ENCODE assay signal across 24 cellular contexts in genomic region chr1:203678943-203679661, GRCh38. TPM values are rescaled to one million over a fixed set of nuclear protein-coding genes. Genes with fewer than 3 reads are reported as not detected.
DNase-seq lines count a peak whose midpoint lies in the region; ATAC-seq, FAIRE-seq and TF ChIP-seq lines count a peak whose summit lies in the region.
"Had no signal": no experiment of that assay in that cellular context is flagged by ENCODE, and none has a peak within 500 bp of the region (broad histone marks: within the 10 kb centered on the region; RNA-seq: fewer than 3 reads in every experiment).

No MANE protein-coding gene starts in this region.

- H3K4me1 ChIP-seq in gastroesophageal sphincter, result peaks cover 4 to 97% (median 40%) of the 10 kb centered on the region in 3 donors
- H3K4me1 ChIP-seq in stomach smooth muscle (ENCODE audit: control insufficient read depth, insufficient read depth, low read length), result peaks cover 72% of the 10 kb centered on the region

- WGBS in gastroesophageal sphincter (ENCODE audit: low coverage in 1 of 2), 2 donors, result 54 to 76% methylated on average over 2 to 11 of the region's 11 CpGs

- H3K27ac Mint-ChIP-seq in T-helper 17 cell, result peak overlapping the region; percentile 99
- H3K27ac Mint-ChIP-seq: activated CD8-positive, alpha-beta T cell treated with anti-CD3 and anti-CD28 coated beads, Interleukin-2, amount 10 ng/mL, durations not matched to agents 7 days and 5 days; IgD-negative memory B cell; naive B cell had no signal

- in situ Hi-C loops in KBM-7 (cut with MboI; ENCODE audit: low pct_unique_long_range_greater_than_20kb, low sequenced_read_pairs), result no loop called here

- H3K27me3 Mint-ChIP-seq in T-helper 17 cell, result no peaks in the 10 kb centered on the region
- H3K27me3 Mint-ChIP-seq: naive B cell had no signal

- H3K9me3 ChIP-seq in T-helper 17 cell (ENCODE audit: control insufficient read depth, low read length, poor library complexity, severe bottlenecking), result no peaks in the 10 kb centered on the region
- H3K9me3 ChIP-seq in gastroesophageal sphincter, result no peaks in the 10 kb centered on the region
- no peaks in the 10 kb centered on the region for H3K9me3 ChIP-seq in stomach smooth muscle (ENCODE audit: control insufficient read depth in 2 of 2, low read length in 2 of 2)
- H3K9me3 ChIP-seq: adrenal gland, colonic mucosa, tibial artery had no signal

- no peak for TF ChIP-seq POLR2A in gastroesophageal sphincter (IDR thresholded peaks at IDR 0.05)

- no peak overlapping the region for H3K4me3 Mint-ChIP-seq in T-helper 17 cell
- H3K4me3 Mint-ChIP-seq: activated CD8-positive, alpha-beta T cell treated with anti-CD3 and anti-CD28 coated beads, Interleukin-2, amount 10 ng/mL, durations not matched to agents 7 days and 5 days; naive B cell had no signal

- peaks cover 19% of the 10 kb centered on the region for H3K36me3 ChIP-seq in bronchial epithelial cell (ENCODE audit: control insufficient read depth, insufficient read depth, low read length)
- H3K36me3 ChIP-seq in gastroesophageal sphincter, result peaks cover 2 to 12% of the 10 kb centered on the region in 2 donors
- H3K36me3 ChIP-seq in stomach smooth muscle (ENCODE audit: control insufficient read depth in 2 of 2, insufficient read depth in 2 of 2, low read length in 2 of 2), result peaks cover 16 to 22% of the 10 kb centered on the region in 2 donors
- H3K36me3 ChIP-seq: colonic mucosa had no signal

- intact Hi-C loops in Right ventricle myocardium inferior (cut with DNase I), result no loop called here

- H3K27ac ChIP-seq in gastroesophageal sphincter (peak overlapping the region in 3 of 4 donors; percentile 45 to 89 (median 83)), stomach smooth muscle (ENCODE audit: low read length) (peak overlapping the region; percentile 64)
- H3K27ac ChIP-seq: adrenal gland, brain microvascular endothelial cell, colonic mucosa had no signal

- DNase-seq in T-helper 17 cell (no peak), bronchial epithelial cell (ENCODE audit: low read depth) (peak; percentile 67), KBM-7 (no peak), Right ventricle myocardium inferior (ENCODE audit: missing footprints) (no peak), occipital lobe (lab: John Stamatoyannopoulos, UW) (no peak)
- DNase-seq: activated CD8-positive, alpha-beta T cell treated with anti-CD3 and anti-CD28 coated beads, Interleukin-2, amount 10 ng/mL, durations not matched to agents 7 days and 5 days; activated naive CD4-positive, alpha-beta T cell; activated T-cell treated with anti-CD3 and anti-CD28 coated beads, Interleukin-2, amount 50 U/mL, for 1 hour; adrenal gland; brain microvascular endothelial cell; colonic mucosa; left colon; mesendoderm; naive B cell; NCI-H1417; NCI-H2107; NCI-H446; SHP77 treated with DMSO at 0.1 percent for 48 hours; stimulated activated naive CD8-positive, alpha-beta T cell treated with anti-CD3 and anti-CD28 coated beads, Interleukin-15, Interleukin-2, amounts not matched to agents 100 U/mL and 50 U/mL, for 24 hours; tibial artery had no signal

- TF ChIP-seq CTCF in bronchial epithelial cell (IDR thresholded peaks at IDR 0.05; ENCODE audit: insufficient read depth, low read length, severe bottlenecking), result no peak
- no peak for TF ChIP-seq CTCF in gastroesophageal sphincter (IDR thresholded peaks at IDR 0.05)

- peaks cover 50% of the 10 kb centered on the region for H3K4me1 Mint-ChIP-seq in T-helper 17 cell

- H3K36me3 Mint-ChIP-seq in T-helper 17 cell (ENCODE audit: low read depth), result peaks cover 10% of the 10 kb centered on the region

- H3K27me3 ChIP-seq in bronchial epithelial cell (ENCODE audit: control insufficient read depth, insufficient read depth, low read length), result no peaks in the 10 kb centered on the region
- no peaks in the 10 kb centered on the region for H3K27me3 ChIP-seq in gastroesophageal sphincter
- H3K27me3 ChIP-seq in stomach smooth muscle (ENCODE audit: control insufficient read depth in 1 of 2, insufficient read depth in 2 of 2, low read length in 2 of 2), result no peaks in the 10 kb centered on the region
- H3K27me3 ChIP-seq: adrenal gland, brain microvascular endothelial cell, colonic mucosa, tibial artery had no signal

- H3K4me3 ChIP-seq in bronchial epithelial cell (ENCODE audit: low read depth, low read length), result no peak overlapping the region
- H3K4me3 ChIP-seq in gastroesophageal sphincter, result no peak overlapping the region
- H3K4me3 ChIP-seq in stomach smooth muscle (ENCODE audit: low read length in 2 of 2), result no peak overlapping the region
- H3K4me3 ChIP-seq: adrenal gland, colonic mucosa, tibial artery had no signal

- TF ChIP-seq EP300 in gastroesophageal sphincter (IDR thresholded peaks at IDR 0.05), result no peak

- no peak for FAIRE-seq in bronchial epithelial cell (lab: Jason Lieb, UNC)

- no peak overlapping the region for H3K9ac ChIP-seq in stomach smooth muscle (ENCODE audit: low read length in 2 of 2)

- no peak for ATAC-seq in T-helper 17 cell
- ATAC-seq in gastroesophageal sphincter, result no peak
- ATAC-seq in Right ventricle myocardium inferior, result no peak
- ATAC-seq: activated CD8-positive, alpha-beta T cell treated with anti-CD3 and anti-CD28 coated beads, Interleukin-2, amount 10 ng/mL, durations not matched to agents 7 days and 5 days; left colon; sciatic nerve; stimulated activated naive CD8-positive, alpha-beta T cell treated with anti-CD3 and anti-CD28 coated beads, Interleukin-15, Interleukin-2, amounts not matched to agents 100 U/mL and 50 U/mL, for 24 hours had no signal

RNA-seq across cellular contexts. Expression of gene ATP2B4, which starts 52.5 kb away (rescaled TPM):
- total RNA-seq in T-helper 17 cell (10 to 100 TPM; 92.5 to 99.2 TPM), bronchial epithelial cell (27.4 and 71.7 TPM in 2 replicates), gastroesophageal sphincter (100 to 1,000 TPM; 211 to 454 (median 257) TPM), Right ventricle myocardium inferior (87.1 TPM), occipital lobe (35.2 TPM)
